Comparison of ENCODE assay signal across 8 cellular contexts in the genomic region with DNA sequence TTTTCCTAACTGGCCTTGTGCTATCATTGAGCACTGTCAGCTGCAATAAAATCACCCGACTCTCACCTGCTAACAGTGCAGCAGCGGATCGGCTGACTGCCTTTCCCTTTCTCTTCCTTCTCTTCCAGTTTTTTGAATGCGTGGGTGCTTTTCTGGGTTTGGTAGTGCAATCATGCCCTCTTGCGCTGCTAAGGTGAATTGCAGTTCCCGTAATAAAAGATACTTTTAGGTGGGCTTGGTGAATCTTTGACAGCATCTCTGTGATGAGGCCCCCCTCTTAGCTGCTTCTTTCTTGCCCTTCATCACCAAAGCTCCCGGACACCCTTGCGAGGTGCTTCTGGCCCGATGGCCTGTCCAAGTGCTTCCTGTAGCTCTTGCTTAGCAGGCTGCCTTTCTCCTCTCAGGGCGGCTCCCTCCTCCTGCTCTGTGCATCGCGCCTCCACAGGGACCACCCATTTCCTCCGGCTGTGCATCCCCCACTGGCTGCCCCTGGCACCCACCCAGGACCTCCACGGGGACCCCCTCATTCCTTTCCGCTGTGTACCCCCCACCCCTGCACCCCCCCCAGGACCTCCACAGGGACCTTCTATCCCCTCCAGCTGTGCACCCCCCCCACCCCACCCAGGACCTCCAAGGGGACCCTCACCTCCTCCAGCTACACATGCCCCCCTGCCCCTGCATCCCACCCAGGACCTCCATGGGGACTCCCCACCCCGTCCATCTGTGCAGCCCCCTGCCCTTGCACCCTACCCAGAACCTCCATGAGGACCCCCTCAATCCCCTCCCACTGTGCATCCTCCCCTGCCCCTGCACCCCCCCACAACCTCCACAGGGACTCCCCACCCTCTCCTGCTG. TPM values are rescaled to one million over a fixed set of nuclear protein-coding genes. Genes with fewer than 3 reads are reported as not detected.
DNase-seq lines count a peak whose midpoint lies in the region; ATAC-seq and TF ChIP-seq lines count a peak whose summit lies in the region.

No MANE protein-coding gene starts in this region.

- H3K4me3 ChIP-seq in Panc1 (ENCODE audit: low read depth in 2 of 2, low read length in 2 of 2) (no peak overlapping the region), ovary (no peak overlapping the region)

- peak overlapping the region in 1 of 2 donors; percentile 21 for H3K27ac Mint-ChIP-seq in activated naive CD4-positive, alpha-beta T cell treated with anti-CD3 and anti-CD28 coated beads, Interleukin-2, amount 50 U/mL, for 72 hours

- no peak overlapping the region for H3K27ac ChIP-seq in Panc1 (ENCODE audit: low read length)
- no peak overlapping the region for H3K27ac ChIP-seq in ovary

- in situ Hi-C loops in Caki2 (cut with HindIII; ENCODE audit: low pct_unique_long_range_greater_than_20kb, low sequenced_read_pairs): no loop called here
- in situ Hi-C loops in KBM-7 (cut with MboI; ENCODE audit: low pct_unique_long_range_greater_than_20kb, low sequenced_read_pairs): no loop called here
- in situ Hi-C loops in Panc1 (cut with HindIII; ENCODE audit: low pct_unique_long_range_greater_than_20kb, low sequenced_read_pairs): no loop called here

- BruUV-seq in Panc1 (replicated peaks; lab: Mats Ljungman, UMichigan): no TSS peak

- DNase-seq in Caki2 (ENCODE audit: low read depth) (peak; percentile 47), KBM-7 (peak; percentile 73), Panc1 (ENCODE audit: low read depth, low spot score) (peak; percentile 33), germinal center (ENCODE audit: low spot score) (peak; percentile 54), ovary (peak in 4 of 5 donors; percentile 54 to 61 (median 56))
- peak in 1 of 2 donors; percentile 39 for DNase-seq in activated naive CD4-positive, alpha-beta T cell treated with anti-CD3 and anti-CD28 coated beads, Interleukin-2, amount 50 U/mL, for 72 hours (ENCODE audit: low spot score in 2 of 2)

- CTCF ChIA-PET in Panc1 (lab: Charles Lee): interaction anchor here (0.9 kb wide), 1 partner anchor 11 kb away, joined by 5 read pairs; no protein-coding TSS in a partner anchor

- no peak for TF ChIP-seq POLR2A in ovary (IDR thresholded peaks at IDR 0.05)

- TF ChIP-seq CTCF in Panc1 (IDR thresholded peaks at IDR 0.05) (peak; percentile 83), ovary (IDR thresholded peaks at IDR 0.05) (peak; percentile 84 to 93 (median 91))

- no peak for TF ChIP-seq EP300 in ovary (IDR thresholded peaks at IDR 0.05)

- H3K9me3 Mint-ChIP-seq in activated naive CD4-positive, alpha-beta T cell treated with anti-CD3 and anti-CD28 coated beads, Interleukin-2, amount 50 U/mL, for 72 hours: no peaks in the 10 kb centered on the region

- no peaks in the 10 kb centered on the region for H3K36me3 ChIP-seq in Panc1 (ENCODE audit: control insufficient read depth, insufficient read depth, low read length)
- no peaks in the 10 kb centered on the region for H3K36me3 ChIP-seq in ovary

- H3K4me1 ChIP-seq in Panc1 (ENCODE audit: control insufficient read depth, insufficient read depth, low read length) (no peaks in the 10 kb centered on the region), ovary (ENCODE audit: insufficient read depth) (no peaks in the 10 kb centered on the region)

- H3K36me3 Mint-ChIP-seq in activated naive CD4-positive, alpha-beta T cell treated with anti-CD3 and anti-CD28 coated beads, Interleukin-2, amount 50 U/mL, for 72 hours: no peaks in the 10 kb centered on the region

- intact Hi-C loops in Panc1 (cut with micrococcal nuclease; ENCODE audit: unreplicated experiment): no loop called here
- intact Hi-C loops in ovary (cut with DNase I): loop anchor here in 1 of 4 donors (2.0 kb wide), 1 partner anchor 25 kb away; no protein-coding TSS in a partner anchor

- 2 to 7% (median 5%) methylated on average over 15 to 16 of the region's 16 CpGs for WGBS in ovary, 3 donors

- H3K9me3 ChIP-seq in Panc1 (ENCODE audit: control insufficient read depth, insufficient read depth, low read depth, low read length) (no peaks in the 10 kb centered on the region), ovary (no peaks in the 10 kb centered on the region)

- peak; percentile 53 for ATAC-seq in Panc1
- ATAC-seq in activated naive CD4-positive, alpha-beta T cell treated with anti-CD3 and anti-CD28 coated beads, Interleukin-2, amount 50 U/mL, for 72 hours: peak; percentile 45 to 73
- no peak for ATAC-seq in GM21360 (IDR thresholded peaks at IDR 0.05; ENCODE audit: unreplicated experiment)
- ATAC-seq in GM19324 (IDR thresholded peaks at IDR 0.05; ENCODE audit: low FRiP score, unreplicated experiment): no peak

- POLR2A ChIA-PET in Panc1 (lab: Charles Lee): interaction anchor here (0.7 kb wide), 1 partner anchor 1889 kb away, joined by 3 read pairs; no protein-coding TSS in a partner anchor

- H3K27me3 ChIP-seq in Panc1 (ENCODE audit: control insufficient read depth, insufficient read depth, low read length): no peaks in the 10 kb centered on the region; the same call in 1 of the 2 replicates
- no peaks in the 10 kb centered on the region for H3K27me3 ChIP-seq in ovary

RNA-seq across cellular contexts. Expression of gene RPL32, which starts 50.8 kb away (rescaled TPM):
- total RNA-seq in Caki2 (2014; rRNA removed; shearing (Covaris generic); ENCODE audit: low replicate concordance): 1,005 and 1,130 TPM in 2 replicates
- total RNA-seq in Panc1 (2021; ENCODE audit: unreplicated experiment) (794 TPM), ovary (1,000 to 10,000 TPM; 1,975 to 3,878 (median 2,959) TPM)
- polyA plus RNA-seq in Panc1 (2012; ENCODE audit: insufficient read length): 1,133 TPM
- 1,000 to 10,000 TPM; 2,520 to 2,880 TPM for total RNA-seq in activated naive CD4-positive, alpha-beta T cell treated with anti-CD3 and anti-CD28 coated beads, Interleukin-2, amount 50 U/mL, for 72 hours
- polyA plus RNA-seq in ovary: 1,000 to 10,000 TPM; 4,745 to 7,414 TPM

Comparison
In these comparisons a context has a peak if more than half of its experiments do, and no peak if none do; other contexts are left out.
1. ATAC-seq: peak in Panc1 (single experiment) and activated naive CD4-positive, alpha-beta T cell treated with anti-CD3 and anti-CD28 coated beads, Interleukin-2, amount 50 U/mL, for 72 hours (2 of 2); none in GM21360 (single experiment) and GM19324 (single experiment).